Comparison of ENCODE assay signal across 24 cellular contexts in genomic region chr4:182062458-182062857, GRCh38.
DNase-seq lines count a peak whose midpoint lies in the region; TF ChIP-seq lines count a peak whose summit lies in the region.
"Had no signal": no experiment of that assay in that cellular context is flagged by ENCODE, and none has a peak within 500 bp of the region (broad histone marks: within the 10 kb centered on the region; RNA-seq: fewer than 3 reads in every experiment).

No MANE protein-coding gene starts in this region.

- H3K27ac Mint-ChIP-seq in endodermal cell (peak overlapping the region; percentile 65), osteocyte (ENCODE audit: unreplicated experiment) (peak overlapping the region; percentile 85)
- H3K27ac Mint-ChIP-seq: activated naive CD8-positive, alpha-beta T cell treated with anti-CD3 and anti-CD28 coated beads, Interleukin-2, amount 50 U/mL, for 24 hours; B cell; stimulated activated naive CD8-positive, alpha-beta T cell treated with anti-CD3 and anti-CD28 coated beads, Interleukin-15, amount 100 ng/mL, for 72 hours had no signal

- no peaks in the 10 kb centered on the region for H3K27me3 Mint-ChIP-seq in endodermal cell (ENCODE audit: insufficient read depth)
- H3K27me3 Mint-ChIP-seq in osteocyte (ENCODE audit: unreplicated experiment) = no peaks in the 10 kb centered on the region
- H3K27me3 Mint-ChIP-seq: activated naive CD8-positive, alpha-beta T cell treated with anti-CD3 and anti-CD28 coated beads, Interleukin-2, amount 50 U/mL, for 24 hours; B cell; stimulated activated naive CD8-positive, alpha-beta T cell treated with anti-CD3 and anti-CD28 coated beads, Interleukin-15, amount 100 ng/mL, for 72 hours had no signal

- H3K36me3 ChIP-seq in MM.1S (replicated peaks; ENCODE audit: insufficient read depth, low read length) = no peaks in the 10 kb centered on the region
- no peaks in the 10 kb centered on the region for H3K36me3 ChIP-seq in endodermal cell (ENCODE audit: control insufficient read depth, insufficient read depth, low read length)
- H3K36me3 ChIP-seq in spleen = no peaks in the 10 kb centered on the region
- H3K36me3 ChIP-seq: heart right ventricle, left lung, tibial artery had no signal

- H3K9me3 ChIP-seq in MM.1S (replicated peaks; ENCODE audit: insufficient read depth, low read length) (no peaks in the 10 kb centered on the region), endodermal cell (ENCODE audit: control insufficient read depth, low read length) (peaks cover 18% of the 10 kb centered on the region), spleen (peaks cover 0 to 5% (median 0%) of the 10 kb centered on the region in 8 donors)
- H3K9me3 ChIP-seq: heart right ventricle, left lung, tibial artery had no signal

- H3K4me3 ChIP-seq in MM.1S (ENCODE audit: low read length) (no peak overlapping the region), endodermal cell (ENCODE audit: low read length) (no peak overlapping the region), spleen (no peak overlapping the region)
- H3K4me3 ChIP-seq: GM12878, heart right ventricle, left lung, tibial artery had no signal

- H3K4me1 ChIP-seq in MM.1S (ENCODE audit: low read length) (peaks cover 18% of the 10 kb centered on the region), endodermal cell (ENCODE audit: control insufficient read depth, insufficient read depth, low read length) (no peaks in the 10 kb centered on the region), spleen (no peaks in the 10 kb centered on the region)
- H3K4me1 ChIP-seq: heart right ventricle, left lung, tibial artery had no signal

- no peaks in the 10 kb centered on the region for H3K79me2 ChIP-seq in MM.1S (ENCODE audit: low read length)

- H2AFZ ChIP-seq in MM.1S (ENCODE audit: low read length) = no peak overlapping the region

- H3K9ac ChIP-seq in MM.1S (ENCODE audit: low read length) (no peak overlapping the region), endodermal cell (ENCODE audit: extremely low read depth, low read length, poor library complexity, severe bottlenecking) (no peak overlapping the region)

- TF ChIP-seq CTCF in MM.1S (IDR thresholded peaks at IDR 0.05; ENCODE audit: low read length) (no peak), endodermal cell (conservative IDR thresholded peaks at IDR 0.05) (no peak), osteocyte (IDR thresholded peaks at IDR 0.05) (no peak), spleen (IDR thresholded peaks at IDR 0.05 in 8 of 11, conservative IDR thresholded peaks at IDR 0.05 in 3 of 11) (no peak)

- peaks cover 6% of the 10 kb centered on the region; the same call in 1 of the 2 replicates for H3F3A ChIP-seq in MM.1S (ENCODE audit: insufficient read depth, low read length)

- H3K4me2 ChIP-seq in MM.1S (ENCODE audit: low read depth, low read length) = peak overlapping the region; percentile 26; the same call in 1 of the 2 replicates

- in situ Hi-C loops in Caki2 (cut with HindIII; ENCODE audit: low pct_unique_long_range_greater_than_20kb, low sequenced_read_pairs) = no loop called here

- intact Hi-C loops in cardiac septum (cut with DNase I) = no loop called here
- intact Hi-C loops in spleen (cut with DNase I; ENCODE audit: low total_unique reads) = no loop called here

- H3K4me3 Mint-ChIP-seq in endodermal cell (no peak overlapping the region), osteocyte (ENCODE audit: unreplicated experiment) (no peak overlapping the region)
- H3K4me3 Mint-ChIP-seq: activated naive CD8-positive, alpha-beta T cell treated with anti-CD3 and anti-CD28 coated beads, Interleukin-2, amount 50 U/mL, for 24 hours; B cell; stimulated activated naive CD8-positive, alpha-beta T cell treated with anti-CD3 and anti-CD28 coated beads, Interleukin-15, amount 100 ng/mL, for 72 hours had no signal

- H3K4me1 Mint-ChIP-seq in endodermal cell (peaks cover 4% of the 10 kb centered on the region), osteocyte (ENCODE audit: unreplicated experiment) (peaks cover 27% of the 10 kb centered on the region)
- H3K4me1 Mint-ChIP-seq: activated naive CD8-positive, alpha-beta T cell treated with anti-CD3 and anti-CD28 coated beads, Interleukin-2, amount 50 U/mL, for 24 hours; B cell; stimulated activated naive CD8-positive, alpha-beta T cell treated with anti-CD3 and anti-CD28 coated beads, Interleukin-15, amount 100 ng/mL, for 72 hours had no signal

- H4K20me1 ChIP-seq in MM.1S (ENCODE audit: insufficient read depth, low read length) = no peaks in the 10 kb centered on the region

- H3K36me3 Mint-ChIP-seq in endodermal cell (ENCODE audit: low read depth) (peaks cover 4% of the 10 kb centered on the region), osteocyte (ENCODE audit: unreplicated experiment) (peaks cover under 1% of the 10 kb centered on the region)

- no peak for TF ChIP-seq POLR2A in spleen (IDR thresholded peaks at IDR 0.05)

- H3K9me3 Mint-ChIP-seq in endodermal cell = peaks cover 16% of the 10 kb centered on the region
- H3K9me3 Mint-ChIP-seq in osteocyte (ENCODE audit: unreplicated experiment) = no peaks in the 10 kb centered on the region
- H3K9me3 Mint-ChIP-seq: stimulated activated naive CD8-positive, alpha-beta T cell treated with anti-CD3 and anti-CD28 coated beads, Interleukin-15, amount 100 ng/mL, for 72 hours had no signal

- no peaks in the 10 kb centered on the region for H3K9me2 ChIP-seq in MM.1S (replicated peaks; ENCODE audit: insufficient read depth, low read length)

- DNase-seq in Caki2 (ENCODE audit: low read depth) = peak; percentile 6
- no peak for DNase-seq in MM.1S
- no peak for DNase-seq in endodermal cell
- no peak for DNase-seq in osteocyte (ENCODE audit: extremely low spot score, unreplicated experiment)
- no peak for DNase-seq in OCI-M2 (lab: John Stamatoyannopoulos, UW; ENCODE audit: unreplicated experiment)
- DNase-seq in cardiac septum (ENCODE audit: low spot score) = no peak
- DNase-seq in HCEC 1CT = no peak
- no peak for DNase-seq in spleen
- DNase-seq: activated CD4-positive, alpha-beta T cell treated with anti-CD3 and anti-CD28 coated beads, Interleukin-2, amount 50 U/mL, for 4 hours; activated CD8-positive, alpha-beta memory T cell treated with anti-CD3 and anti-CD28 coated beads, Interleukin-2, amount 50 U/mL, for 48 hours; activated naive CD8-positive, alpha-beta T cell treated with anti-CD3 and anti-CD28 coated beads, Interleukin-2, amount 50 U/mL, for 24 hours; dermis blood vessel endothelial cell; DMS79 treated with DMSO at 0.1 percent for 48 hours; heart right ventricle; Kasumi-1; left lung; NCI-H1092; NCI-H2081 treated with DMSO at 0.1 percent for 48 hours; RPMI8226; stimulated activated naive CD8-positive, alpha-beta T cell treated with anti-CD3 and anti-CD28 coated beads, Interleukin-15, amount 100 ng/mL, for 72 hours; T-helper 9 cell; tibial artery had no signal

- 85 to 89% methylated on average over 3 of the region's 3 CpGs for WGBS in endodermal cell (ENCODE audit: insufficient coverage in 1 of 2, insufficient read length in 1 of 2), 2 experiments
- 66 to 79% (median 72%) methylated on average over 3 of the region's 3 CpGs for WGBS in spleen, 5 donors

- H3K27me3 ChIP-seq in MM.1S (replicated peaks; ENCODE audit: insufficient read depth, low read length) = no peaks in the 10 kb centered on the region
- no peaks in the 10 kb centered on the region for H3K27me3 ChIP-seq in endodermal cell (ENCODE audit: control insufficient read depth, insufficient read depth, low read length, poor library complexity, severe bottlenecking)
- H3K27me3 ChIP-seq in spleen (replicated peaks in 1 of 7) = no peaks in the 10 kb centered on the region
- H3K27me3 ChIP-seq: left lung, tibial artery had no signal

- H3K27ac ChIP-seq in MM.1S (ENCODE audit: low read length) = peak overlapping the region; percentile 35; the same call in 1 of the 2 replicates
- no peak overlapping the region for H3K27ac ChIP-seq in endodermal cell (ENCODE audit: low read depth, low read length)
- no peak overlapping the region for H3K27ac ChIP-seq in spleen
- H3K27ac ChIP-seq: heart right ventricle, left lung, tibial artery had no signal
